ENCODE assay signal across 8 cellular contexts in the genomic region with DNA sequence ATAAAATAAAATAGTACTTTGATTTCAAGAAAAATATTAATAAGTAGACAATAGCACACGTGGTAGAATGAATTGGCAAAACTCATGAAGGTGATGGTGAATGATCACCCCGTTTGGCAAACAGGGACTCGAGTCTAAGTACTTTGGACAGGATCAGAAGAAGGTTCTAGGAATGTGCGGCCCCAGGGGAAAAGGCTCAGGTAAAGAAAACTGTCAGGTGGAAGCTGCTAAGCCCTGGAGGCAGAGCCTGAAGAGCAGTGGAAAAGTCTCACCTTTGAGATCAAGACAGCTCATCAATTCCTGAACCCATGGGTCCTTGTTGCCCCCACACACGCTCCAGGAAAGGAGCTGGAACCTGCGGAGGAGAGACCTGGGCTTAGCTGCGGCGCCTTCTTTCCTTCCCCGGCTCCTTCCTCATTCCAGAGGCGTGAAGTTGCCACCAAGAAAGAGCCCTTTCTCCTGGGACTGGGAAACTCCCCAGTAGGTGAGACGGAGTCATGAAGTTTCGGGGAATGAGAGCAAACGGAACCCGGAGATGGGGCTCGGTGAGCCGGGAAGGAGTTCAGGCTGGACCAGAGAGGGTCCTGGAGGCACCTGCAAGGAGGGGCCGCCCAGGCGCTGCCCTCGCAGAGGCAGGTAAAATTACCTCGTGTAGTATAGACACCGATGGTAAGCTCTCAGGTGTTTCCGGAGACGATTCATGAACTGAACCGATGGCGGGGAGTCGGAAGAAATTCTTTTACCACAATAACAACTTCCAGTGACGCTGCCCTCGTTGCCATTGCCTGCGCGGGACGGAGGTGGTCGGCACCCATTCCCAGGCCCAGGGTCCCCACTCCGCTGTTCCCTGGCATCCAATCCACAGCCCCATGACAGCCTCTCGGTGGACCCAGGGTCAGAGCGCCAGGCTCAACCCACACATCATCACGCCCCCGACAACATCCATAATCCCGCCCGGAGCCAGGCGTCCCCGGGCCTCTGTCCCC. TPM values are rescaled to one million over a fixed set of nuclear protein-coding genes. Genes with fewer than 3 reads are reported as not detected.
DNase-seq lines count a peak whose midpoint lies in the region; ATAC-seq lines count a peak whose summit lies in the region.

No MANE protein-coding gene starts in this region.

- peak overlapping the region; percentile 86 for H3K27ac ChIP-seq in duodenal mucosa (ENCODE audit: low read depth, low read length)
- H3K27ac ChIP-seq in mucosa of rectum (ENCODE audit: low read depth in 2 of 2, low read length in 2 of 2): peak overlapping the region; percentile 56 to 65

- H3K27me3 ChIP-seq in MG63: no peaks in the 10 kb centered on the region
- H3K27me3 ChIP-seq in duodenal mucosa (ENCODE audit: control insufficient read depth in 1 of 2, insufficient read depth in 2 of 2, low read length in 2 of 2): no peaks in the 10 kb centered on the region
- no peaks in the 10 kb centered on the region for H3K27me3 ChIP-seq in mucosa of rectum (ENCODE audit: control insufficient read depth in 2 of 2, insufficient read depth in 2 of 2, low read length in 2 of 2)

- in situ Hi-C loops in ACHN (cut with HindIII; ENCODE audit: low pct_ligation_motif_present, low pct_unique_long_range_greater_than_20kb, low sequenced_read_pairs): no loop called here

- H3K9ac ChIP-seq in duodenal mucosa (ENCODE audit: low read depth in 1 of 2, low read length in 2 of 2): peak overlapping the region; percentile 87 to 91
- peak overlapping the region; percentile 63 to 74 for H3K9ac ChIP-seq in mucosa of rectum (ENCODE audit: low read depth in 1 of 2, low read length in 2 of 2)

- DNase-seq in ACHN (peak; percentile 25), MG63 (no peak), activated gamma-delta T cell treated with Interleukin-2 at 50 U/mL for 16 hours (no peak)

- H3K4me3 ChIP-seq in MG63 (peak overlapping the region; percentile 58), duodenal mucosa (ENCODE audit: low read depth in 1 of 2, low read length in 2 of 2) (peak overlapping the region; percentile 85 to 91), mucosa of rectum (ENCODE audit: low read length in 2 of 2) (peak overlapping the region; percentile 76 to 82)

- no peaks in the 10 kb centered on the region for H3K9me3 ChIP-seq in MG63
- no peaks in the 10 kb centered on the region for H3K9me3 ChIP-seq in duodenal mucosa (ENCODE audit: control insufficient read depth in 1 of 2, low read length in 2 of 2)
- no peaks in the 10 kb centered on the region for H3K9me3 ChIP-seq in mucosa of rectum (ENCODE audit: control insufficient read depth in 2 of 2, low read length in 2 of 2)

- ATAC-seq in HG03175 (IDR thresholded peaks at IDR 0.05; ENCODE audit: unreplicated experiment): no peak
- ATAC-seq in HG03520 (IDR thresholded peaks at IDR 0.05; ENCODE audit: unreplicated experiment): no peak
- ATAC-seq in GM21360 (IDR thresholded peaks at IDR 0.05; ENCODE audit: unreplicated experiment): no peak

- no peaks in the 10 kb centered on the region for H3K36me3 ChIP-seq in MG63
- peaks cover 0 to 13% of the 10 kb centered on the region in 2 donors for H3K36me3 ChIP-seq in duodenal mucosa (ENCODE audit: control insufficient read depth in 1 of 2, insufficient read depth in 2 of 2, low read length in 2 of 2)
- H3K36me3 ChIP-seq in mucosa of rectum (ENCODE audit: control insufficient read depth in 2 of 2, insufficient read depth in 2 of 2, low read length in 2 of 2): peaks cover 0 to 5% of the 10 kb centered on the region in 2 donors

- H3K4me1 ChIP-seq in duodenal mucosa (ENCODE audit: control insufficient read depth in 1 of 2, insufficient read depth in 2 of 2, low read length in 2 of 2): peaks cover 0 to 18% of the 10 kb centered on the region in 2 donors
- H3K4me1 ChIP-seq in mucosa of rectum (ENCODE audit: control insufficient read depth in 2 of 2, insufficient read depth in 2 of 2, low read length in 2 of 2): peaks cover 8 to 12% of the 10 kb centered on the region in 2 donors

RNA-seq across cellular contexts. Expression of a gene that starts 1.2 kb away (rescaled TPM):
- 0.30 and 0.33 TPM in 2 replicates for total RNA-seq in MG63 (2014; rRNA removed; shearing (Covaris generic); ENCODE audit: low replicate concordance)

RNA-seq across cellular contexts. Expression of a gene that starts 1.3 kb away (rescaled TPM):
- 1.8 and 3.7 TPM in 2 replicates for total RNA-seq in MG63 (2014; rRNA removed; shearing (Covaris generic); ENCODE audit: low replicate concordance)

RNA-seq across cellular contexts. Expression of a gene that starts 7.2 kb away (rescaled TPM):
- 13.2 and 19.4 TPM in 2 replicates for total RNA-seq in MG63 (2014; rRNA removed; shearing (Covaris generic); ENCODE audit: low replicate concordance)

RNA-seq across cellular contexts. Expression of a gene that starts 28.0 kb away (rescaled TPM):
- total RNA-seq in MG63 (2014; rRNA removed; shearing (Covaris generic); ENCODE audit: low replicate concordance): 5.7 and 10.5 TPM in 2 replicates

RNA-seq across cellular contexts. Expression of a gene that starts 33.3 kb away (rescaled TPM):
- total RNA-seq in MG63 (2014; rRNA removed; shearing (Covaris generic); ENCODE audit: low replicate concordance): not detected in 2 replicates
